In the genomic region with DNA sequence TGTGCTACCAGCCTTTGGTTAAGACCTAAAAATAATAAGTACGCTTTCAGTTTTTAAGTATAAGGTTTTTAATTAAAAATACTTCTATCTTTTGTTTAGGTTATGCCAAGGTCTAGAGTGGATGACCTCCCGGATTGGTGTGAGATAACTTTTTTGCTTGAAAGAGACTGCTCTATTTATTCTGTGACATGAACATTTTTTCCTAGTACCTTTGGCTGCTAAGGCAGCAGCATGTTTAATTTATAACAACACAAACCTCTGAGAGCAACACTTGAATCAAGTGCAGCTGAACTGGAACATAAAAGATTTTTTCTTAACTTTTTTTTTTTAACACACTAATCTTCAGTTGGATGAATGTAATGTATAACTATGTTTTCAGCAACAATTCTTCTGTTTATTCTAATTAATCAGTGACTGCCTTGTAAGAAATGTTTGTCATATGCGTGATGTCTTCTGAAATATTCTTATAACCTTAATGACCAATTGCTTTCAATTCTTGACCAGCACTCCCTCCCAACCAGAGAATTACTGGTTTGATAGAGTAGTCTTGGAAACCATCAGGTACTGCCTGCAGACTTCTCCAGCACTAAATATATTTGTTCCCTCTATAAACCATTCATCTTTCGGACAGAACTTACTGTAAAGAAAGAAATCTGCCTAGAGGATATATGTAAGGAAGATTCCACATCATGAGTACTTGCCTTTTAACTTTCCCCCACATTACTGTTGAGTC, we compare ENCODE assay signal across 24 cellular contexts.
"Had no signal": no experiment of that assay in that cellular context is flagged by ENCODE, and none has a peak within 500 bp of the region (broad histone marks: within the 10 kb centered on the region; RNA-seq: fewer than 3 reads in every experiment).

No MANE protein-coding gene starts in this region.

- H3K4me3 Mint-ChIP-seq: naive thymus-derived CD8-positive, alpha-beta T cell; nephron progenitor cell; stimulated activated memory B cell treated with anti-CD40 and anti-IgM and Interleukin-4, amounts not matched to agents 10 μg/mL and 1 μg/mL and 100 μg/mL, for 72 hours had no signal

- ATAC-seq: left lobe of liver; naive thymus-derived CD8-positive, alpha-beta T cell; psoas muscle; right cardiac atrium; stimulated activated memory B cell treated with anti-CD40 and anti-IgM and Interleukin-4, amounts not matched to agents 10 μg/mL and 1 μg/mL and 100 μg/mL, for 72 hours; stimulated activated naive CD8-positive, alpha-beta T cell treated with anti-CD3 and anti-CD28 coated beads, Interleukin-15, Interleukin-2, amounts not matched to agents 100 U/mL and 50 U/mL, for 24 hours had no signal

- H3K4me1 ChIP-seq: psoas muscle, sigmoid colon, testis, tibial artery, upper lobe of left lung, vagina had no signal

- DNase-seq: dorsolateral prefrontal cortex; effector CD4-positive, alpha-beta T cell; kidney; mesendoderm; midbrain; naive thymus-derived CD8-positive, alpha-beta T cell; nephron progenitor cell; nucleus accumbens; psoas muscle; right cardiac atrium; sigmoid colon; stimulated activated CD4-positive, alpha-beta T cell treated with anti-CD3 and anti-CD28 coated beads, Interleukin-2, amount 100 ng/mL, for 24 hours; stimulated activated CD4-positive, alpha-beta T cell treated with anti-CD3 and anti-CD28 coated beads, Interleukin-4, amount 100 ng/mL, for 4 hours; stimulated activated naive CD8-positive, alpha-beta T cell treated with anti-CD3 and anti-CD28 coated beads, Interleukin-15, Interleukin-2, amounts not matched to agents 100 U/mL and 50 U/mL, for 24 hours; substantia nigra; testis; tibial artery; upper lobe of left lung had no signal

- H3K4me1 Mint-ChIP-seq: nephron progenitor cell; stimulated activated memory B cell treated with anti-CD40 and anti-IgM and Interleukin-4, amounts not matched to agents 10 μg/mL and 1 μg/mL and 100 μg/mL, for 72 hours had no signal

- H3K27me3 Mint-ChIP-seq: naive thymus-derived CD8-positive, alpha-beta T cell; stimulated activated memory B cell treated with anti-CD40 and anti-IgM and Interleukin-4, amounts not matched to agents 10 μg/mL and 1 μg/mL and 100 μg/mL, for 72 hours had no signal

- H3K27ac ChIP-seq: dorsolateral prefrontal cortex, psoas muscle, sigmoid colon, testis, tibial artery, upper lobe of left lung, vagina had no signal

- H3K27ac Mint-ChIP-seq: nephron progenitor cell; stimulated activated memory B cell treated with anti-CD40 and anti-IgM and Interleukin-4, amounts not matched to agents 10 μg/mL and 1 μg/mL and 100 μg/mL, for 72 hours had no signal

- H3K9me3 Mint-ChIP-seq: naive thymus-derived CD8-positive, alpha-beta T cell; nephron progenitor cell; stimulated activated memory B cell treated with anti-CD40 and anti-IgM and Interleukin-4, amounts not matched to agents 10 μg/mL and 1 μg/mL and 100 μg/mL, for 72 hours had no signal

- FAIRE-seq: colon, frontal cortex, kidney had no signal

- H3K4me3 ChIP-seq: dorsolateral prefrontal cortex, lung, psoas muscle, sigmoid colon, testis, tibial artery, upper lobe of left lung, vagina had no signal

- H3K27me3 ChIP-seq: dorsolateral prefrontal cortex, sigmoid colon, testis, tibial artery, upper lobe of left lung, vagina had no signal

- H3K9me3 ChIP-seq: psoas muscle, sigmoid colon, testis, tibial artery, upper lobe of left lung, vagina had no signal
